In the genomic region with DNA sequence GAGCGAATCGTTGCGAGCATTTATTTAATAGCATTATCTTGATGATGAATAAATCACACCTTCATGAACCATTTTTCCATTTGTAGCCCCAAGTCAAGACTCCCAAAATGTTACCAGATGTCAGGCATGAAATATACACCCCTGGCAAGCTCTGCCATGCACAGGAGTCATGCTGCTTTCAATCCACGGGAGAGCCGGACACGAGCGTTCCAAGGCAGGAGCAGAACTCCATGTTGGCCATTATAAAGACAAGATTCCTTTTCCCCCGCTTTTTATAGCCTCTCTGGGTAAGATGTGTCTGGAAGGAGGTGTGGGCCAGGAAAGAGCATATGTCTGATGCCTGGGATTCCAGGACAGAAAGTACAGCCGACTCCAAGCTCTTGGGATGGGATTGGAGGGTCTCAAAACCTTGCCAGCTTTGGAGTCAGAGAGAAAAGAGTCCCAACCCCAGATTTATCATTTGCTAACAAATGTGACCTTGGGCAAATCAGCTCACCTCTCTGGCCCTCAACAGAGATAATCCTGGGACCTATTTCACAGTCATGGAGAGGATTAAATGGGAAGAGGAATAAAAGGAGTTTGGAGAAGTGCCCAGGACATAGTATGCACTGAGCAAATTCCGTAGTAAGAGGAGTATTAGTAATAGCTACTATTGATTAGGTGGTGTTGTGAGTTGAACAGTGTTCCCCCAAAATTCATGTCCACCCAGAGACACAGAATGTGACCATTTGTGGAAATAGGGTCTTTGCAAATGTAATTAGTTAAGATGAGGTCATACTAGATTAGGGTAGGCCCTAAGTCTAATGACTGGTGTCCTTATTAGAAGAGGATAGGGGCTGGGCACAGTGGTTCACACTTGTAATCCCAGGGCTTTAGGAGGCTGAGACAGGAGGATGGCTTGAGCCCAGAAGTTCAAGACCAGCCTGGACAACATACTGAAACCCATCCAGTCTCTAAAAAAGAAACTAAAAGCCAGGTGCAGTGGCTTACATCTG, we compare ENCODE assay signal across 1 cellular context.
TF ChIP-seq lines count a peak whose summit lies in the region.

No MANE protein-coding gene starts in this region.

TF ChIP-seq in K562, 482 proteins besides CTCF, POLR2A, EP300 and RAD21 (continues in another document):
- TF ChIP-seq HSF4 (CRISPR knock-in tag; IDR thresholded peaks at IDR 0.05; ENCODE audit: borderline replicate concordance) (no peak), ZKSCAN8 (CRISPR knock-in tag; IDR thresholded peaks at IDR 0.05) (no peak), RBBP5 (IDR thresholded peaks at IDR 0.05; ENCODE audit: borderline replicate concordance, insufficient read depth, low read length, poor library complexity, severe bottlenecking) (no peak), ZNF134 (CRISPR knock-in tag; conservative IDR thresholded peaks at IDR 0.05) (no peak), RFX5 (IDR thresholded peaks at IDR 0.05; ENCODE audit: low read depth, low read length) (no peak), CBX5 (IDR thresholded peaks at IDR 0.05; ENCODE audit: borderline replicate concordance, low read depth) (no peak), L3MBTL2 (IDR thresholded peaks at IDR 0.05) (no peak; the same call in 1 of the 2 replicates), MYC (IDR thresholded peaks at IDR 0.05; ENCODE audit: low read depth, low read length) (no peak), MYC (CRISPR knock-in tag; IDR thresholded peaks at IDR 0.05; ENCODE audit: borderline replicate concordance, low read depth) (no peak), SMAD1 (IDR thresholded peaks at IDR 0.05; ENCODE audit: low read depth, low read length, partially characterized antibody) (no peak), KLF16 (IDR thresholded peaks at IDR 0.05) (no peak), SMAD4 (CRISPR knock-in tag; conservative IDR thresholded peaks at IDR 0.05) (0 out of 2 replicates have a peak, but pooled peaks have one; percentile 14), MCM2 (IDR thresholded peaks at IDR 0.05; ENCODE audit: low read depth) (no peak), ZNF707 (CRISPR knock-in tag; conservative IDR thresholded peaks at IDR 0.05) (no peak), ZC3H4 (CRISPR knock-in tag; IDR thresholded peaks at IDR 0.05; ENCODE audit: borderline replicate concordance) (no peak), TRIM28 (IDR thresholded peaks at IDR 0.05) (no peak), DDX20 (tag; IDR thresholded peaks at IDR 0.05; ENCODE audit: low read depth) (no peak), NRF1 (conservative IDR thresholded peaks at IDR 0.05 in 1 of 2, IDR thresholded peaks at IDR 0.05 in 1 of 2) (no peak), HMG20B (CRISPR knock-in tag; IDR thresholded peaks at IDR 0.05) (no peak)
- TF ChIP-seq, protein P1, sequence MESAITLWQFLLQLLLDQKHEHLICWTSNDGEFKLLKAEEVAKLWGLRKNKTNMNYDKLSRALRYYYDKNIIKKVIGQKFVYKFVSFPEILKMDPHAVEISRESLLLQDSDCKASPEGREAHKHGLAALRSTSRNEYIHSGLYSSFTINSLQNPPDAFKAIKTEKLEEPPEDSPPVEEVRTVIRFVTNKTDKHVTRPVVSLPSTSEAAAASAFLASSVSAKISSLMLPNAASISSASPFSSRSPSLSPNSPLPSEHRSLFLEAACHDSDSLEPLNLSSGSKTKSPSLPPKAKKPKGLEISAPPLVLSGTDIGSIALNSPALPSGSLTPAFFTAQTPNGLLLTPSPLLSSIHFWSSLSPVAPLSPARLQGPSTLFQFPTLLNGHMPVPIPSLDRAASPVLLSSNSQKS (CRISPR knock-in tag; IDR thresholded peaks at IDR 0.05) = no peak
- TF ChIP-seq, protein P2, sequence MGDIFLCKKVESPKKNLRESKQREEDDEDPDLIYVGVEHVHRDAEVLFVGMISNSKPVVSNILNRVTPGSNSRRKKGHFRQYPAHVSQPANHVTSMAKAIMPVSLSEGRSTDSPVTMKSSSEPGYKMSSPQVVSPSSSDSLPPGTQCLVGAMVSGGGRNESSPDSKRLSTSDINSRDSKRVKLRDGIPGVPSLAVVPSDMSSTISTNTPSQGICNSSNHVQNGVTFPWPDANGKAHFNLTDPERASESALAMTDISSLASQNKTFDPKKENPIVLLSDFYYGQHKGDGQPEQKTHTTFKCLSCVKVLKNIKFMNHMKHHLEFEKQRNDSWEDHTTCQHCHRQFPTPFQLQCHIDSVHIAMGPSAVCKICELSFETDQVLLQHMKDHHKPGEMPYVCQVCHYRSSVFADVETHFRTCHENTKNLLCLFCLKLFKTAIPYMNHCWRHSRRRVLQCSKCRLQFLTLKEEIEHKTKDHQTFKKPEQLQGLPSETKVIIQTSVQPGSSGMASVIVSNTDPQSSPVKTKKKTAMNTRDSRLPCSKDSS (IDR thresholded peaks at IDR 0.05; ENCODE audit: low read depth, partially characterized antibody) = no peak
- TF ChIP-seq, protein P3, sequence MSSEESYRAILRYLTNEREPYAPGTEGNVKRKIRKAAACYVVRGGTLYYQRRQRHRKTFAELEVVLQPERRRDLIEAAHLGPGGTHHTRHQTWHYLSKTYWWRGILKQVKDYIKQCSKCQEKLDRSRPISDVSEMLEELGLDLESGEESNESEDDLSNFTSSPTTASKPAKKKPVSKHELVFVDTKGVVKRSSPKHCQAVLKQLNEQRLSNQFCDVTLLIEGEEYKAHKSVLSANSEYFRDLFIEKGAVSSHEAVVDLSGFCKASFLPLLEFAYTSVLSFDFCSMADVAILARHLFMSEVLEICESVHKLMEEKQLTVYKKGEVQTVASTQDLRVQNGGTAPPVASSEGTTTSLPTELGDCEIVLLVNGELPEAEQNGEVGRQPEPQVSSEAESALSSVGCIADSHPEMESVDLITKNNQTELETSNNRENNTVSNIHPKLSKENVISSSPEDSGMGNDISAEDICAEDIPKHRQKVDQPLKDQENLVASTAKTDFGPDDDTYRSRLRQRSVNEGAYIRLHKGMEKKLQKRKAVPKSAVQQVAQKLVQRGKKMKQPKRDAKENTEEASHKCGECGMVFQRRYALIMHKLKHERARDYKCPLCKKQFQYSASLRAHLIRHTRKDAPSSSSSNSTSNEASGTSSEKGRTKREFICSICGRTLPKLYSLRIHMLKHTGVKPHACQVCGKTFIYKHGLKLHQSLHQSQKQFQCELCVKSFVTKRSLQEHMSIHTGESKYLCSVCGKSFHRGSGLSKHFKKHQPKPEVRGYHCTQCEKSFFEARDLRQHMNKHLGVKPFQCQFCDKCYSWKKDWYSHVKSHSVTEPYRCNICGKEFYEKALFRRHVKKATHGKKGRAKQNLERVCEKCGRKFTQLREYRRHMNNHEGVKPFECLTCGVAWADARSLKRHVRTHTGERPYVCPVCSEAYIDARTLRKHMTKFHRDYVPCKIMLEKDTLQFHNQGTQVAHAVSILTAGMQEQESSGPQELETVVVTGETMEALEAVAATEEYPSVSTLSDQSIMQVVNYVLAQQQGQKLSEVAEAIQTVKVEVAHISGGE (CRISPR knock-in tag; IDR thresholded peaks at IDR 0.05) = peak in 1 of 3 experiments; percentile 61; a peak in 2 of 6 replicates
- TF ChIP-seq, protein P4, sequence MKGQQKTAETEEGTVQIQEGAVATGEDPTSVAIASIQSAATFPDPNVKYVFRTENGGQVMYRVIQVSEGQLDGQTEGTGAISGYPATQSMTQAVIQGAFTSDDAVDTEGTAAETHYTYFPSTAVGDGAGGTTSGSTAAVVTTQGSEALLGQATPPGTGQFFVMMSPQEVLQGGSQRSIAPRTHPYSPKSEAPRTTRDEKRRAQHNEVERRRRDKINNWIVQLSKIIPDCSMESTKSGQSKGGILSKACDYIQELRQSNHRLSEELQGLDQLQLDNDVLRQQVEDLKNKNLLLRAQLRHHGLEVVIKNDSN (CRISPR knock-in tag; IDR thresholded peaks at IDR 0.05) = 0 out of 2 replicates have a peak, but pooled peaks have one; percentile 0
- TF ChIP-seq, protein P5, sequence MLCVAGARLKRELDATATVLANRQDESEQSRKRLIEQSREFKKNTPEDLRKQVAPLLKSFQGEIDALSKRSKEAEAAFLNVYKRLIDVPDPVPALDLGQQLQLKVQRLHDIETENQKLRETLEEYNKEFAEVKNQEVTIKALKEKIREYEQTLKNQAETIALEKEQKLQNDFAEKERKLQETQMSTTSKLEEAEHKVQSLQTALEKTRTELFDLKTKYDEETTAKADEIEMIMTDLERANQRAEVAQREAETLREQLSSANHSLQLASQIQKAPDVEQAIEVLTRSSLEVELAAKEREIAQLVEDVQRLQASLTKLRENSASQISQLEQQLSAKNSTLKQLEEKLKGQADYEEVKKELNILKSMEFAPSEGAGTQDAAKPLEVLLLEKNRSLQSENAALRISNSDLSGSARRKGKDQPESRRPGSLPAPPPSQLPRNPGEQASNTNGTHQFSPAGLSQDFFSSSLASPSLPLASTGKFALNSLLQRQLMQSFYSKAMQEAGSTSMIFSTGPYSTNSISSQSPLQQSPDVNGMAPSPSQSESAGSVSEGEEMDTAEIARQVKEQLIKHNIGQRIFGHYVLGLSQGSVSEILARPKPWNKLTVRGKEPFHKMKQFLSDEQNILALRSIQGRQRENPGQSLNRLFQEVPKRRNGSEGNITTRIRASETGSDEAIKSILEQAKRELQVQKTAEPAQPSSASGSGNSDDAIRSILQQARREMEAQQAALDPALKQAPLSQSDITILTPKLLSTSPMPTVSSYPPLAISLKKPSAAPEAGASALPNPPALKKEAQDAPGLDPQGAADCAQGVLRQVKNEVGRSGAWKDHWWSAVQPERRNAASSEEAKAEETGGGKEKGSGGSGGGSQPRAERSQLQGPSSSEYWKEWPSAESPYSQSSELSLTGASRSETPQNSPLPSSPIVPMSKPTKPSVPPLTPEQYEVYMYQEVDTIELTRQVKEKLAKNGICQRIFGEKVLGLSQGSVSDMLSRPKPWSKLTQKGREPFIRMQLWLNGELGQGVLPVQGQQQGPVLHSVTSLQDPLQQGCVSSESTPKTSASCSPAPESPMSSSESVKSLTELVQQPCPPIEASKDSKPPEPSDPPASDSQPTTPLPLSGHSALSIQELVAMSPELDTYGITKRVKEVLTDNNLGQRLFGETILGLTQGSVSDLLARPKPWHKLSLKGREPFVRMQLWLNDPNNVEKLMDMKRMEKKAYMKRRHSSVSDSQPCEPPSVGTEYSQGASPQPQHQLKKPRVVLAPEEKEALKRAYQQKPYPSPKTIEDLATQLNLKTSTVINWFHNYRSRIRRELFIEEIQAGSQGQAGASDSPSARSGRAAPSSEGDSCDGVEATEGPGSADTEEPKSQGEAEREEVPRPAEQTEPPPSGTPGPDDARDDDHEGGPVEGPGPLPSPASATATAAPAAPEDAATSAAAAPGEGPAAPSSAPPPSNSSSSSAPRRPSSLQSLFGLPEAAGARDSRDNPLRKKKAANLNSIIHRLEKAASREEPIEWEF (CRISPR knock-in tag; IDR thresholded peaks at IDR 0.05) = peak; percentile 62; the same call in 1 of the 2 replicates
- TF ChIP-seq, protein P6, sequence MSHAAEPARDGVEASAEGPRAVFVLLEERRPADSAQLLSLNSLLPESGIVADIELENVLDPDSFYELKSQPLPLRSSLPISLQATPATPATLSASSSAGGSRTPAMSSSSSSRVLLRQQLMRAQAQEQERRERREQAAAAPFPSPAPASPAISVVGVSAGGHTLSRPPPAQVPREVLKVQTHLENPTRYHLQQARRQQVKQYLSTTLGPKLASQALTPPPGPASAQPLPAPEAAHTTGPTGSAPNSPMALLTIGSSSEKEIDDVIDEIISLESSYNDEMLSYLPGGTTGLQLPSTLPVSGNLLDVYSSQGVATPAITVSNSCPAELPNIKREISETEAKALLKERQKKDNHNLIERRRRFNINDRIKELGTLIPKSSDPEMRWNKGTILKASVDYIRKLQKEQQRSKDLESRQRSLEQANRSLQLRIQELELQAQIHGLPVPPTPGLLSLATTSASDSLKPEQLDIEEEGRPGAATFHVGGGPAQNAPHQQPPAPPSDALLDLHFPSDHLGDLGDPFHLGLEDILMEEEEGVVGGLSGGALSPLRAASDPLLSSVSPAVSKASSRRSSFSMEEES (CRISPR knock-in tag; IDR thresholded peaks at IDR 0.05) = no peak
- TF ChIP-seq, protein P7, sequence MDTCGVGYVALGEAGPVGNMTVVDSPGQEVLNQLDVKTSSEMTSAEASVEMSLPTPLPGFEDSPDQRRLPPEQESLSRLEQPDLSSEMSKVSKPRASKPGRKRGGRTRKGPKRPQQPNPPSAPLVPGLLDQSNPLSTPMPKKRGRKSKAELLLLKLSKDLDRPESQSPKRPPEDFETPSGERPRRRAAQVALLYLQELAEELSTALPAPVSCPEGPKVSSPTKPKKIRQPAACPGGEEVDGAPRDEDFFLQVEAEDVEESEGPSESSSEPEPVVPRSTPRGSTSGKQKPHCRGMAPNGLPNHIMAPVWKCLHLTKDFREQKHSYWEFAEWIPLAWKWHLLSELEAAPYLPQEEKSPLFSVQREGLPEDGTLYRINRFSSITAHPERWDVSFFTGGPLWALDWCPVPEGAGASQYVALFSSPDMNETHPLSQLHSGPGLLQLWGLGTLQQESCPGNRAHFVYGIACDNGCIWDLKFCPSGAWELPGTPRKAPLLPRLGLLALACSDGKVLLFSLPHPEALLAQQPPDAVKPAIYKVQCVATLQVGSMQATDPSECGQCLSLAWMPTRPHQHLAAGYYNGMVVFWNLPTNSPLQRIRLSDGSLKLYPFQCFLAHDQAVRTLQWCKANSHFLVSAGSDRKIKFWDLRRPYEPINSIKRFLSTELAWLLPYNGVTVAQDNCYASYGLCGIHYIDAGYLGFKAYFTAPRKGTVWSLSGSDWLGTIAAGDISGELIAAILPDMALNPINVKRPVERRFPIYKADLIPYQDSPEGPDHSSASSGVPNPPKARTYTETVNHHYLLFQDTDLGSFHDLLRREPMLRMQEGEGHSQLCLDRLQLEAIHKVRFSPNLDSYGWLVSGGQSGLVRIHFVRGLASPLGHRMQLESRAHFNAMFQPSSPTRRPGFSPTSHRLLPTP (IDR thresholded peaks at IDR 0.05; ENCODE audit: borderline replicate concordance, extremely low read depth, insufficient read length) = no peak
- TF ChIP-seq, protein P8, sequence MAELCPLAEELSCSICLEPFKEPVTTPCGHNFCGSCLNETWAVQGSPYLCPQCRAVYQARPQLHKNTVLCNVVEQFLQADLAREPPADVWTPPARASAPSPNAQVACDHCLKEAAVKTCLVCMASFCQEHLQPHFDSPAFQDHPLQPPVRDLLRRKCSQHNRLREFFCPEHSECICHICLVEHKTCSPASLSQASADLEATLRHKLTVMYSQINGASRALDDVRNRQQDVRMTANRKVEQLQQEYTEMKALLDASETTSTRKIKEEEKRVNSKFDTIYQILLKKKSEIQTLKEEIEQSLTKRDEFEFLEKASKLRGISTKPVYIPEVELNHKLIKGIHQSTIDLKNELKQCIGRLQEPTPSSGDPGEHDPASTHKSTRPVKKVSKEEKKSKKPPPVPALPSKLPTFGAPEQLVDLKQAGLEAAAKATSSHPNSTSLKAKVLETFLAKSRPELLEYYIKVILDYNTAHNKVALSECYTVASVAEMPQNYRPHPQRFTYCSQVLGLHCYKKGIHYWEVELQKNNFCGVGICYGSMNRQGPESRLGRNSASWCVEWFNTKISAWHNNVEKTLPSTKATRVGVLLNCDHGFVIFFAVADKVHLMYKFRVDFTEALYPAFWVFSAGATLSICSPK (IDR thresholded peaks at IDR 0.05; ENCODE audit: borderline replicate concordance) = no peak
- TF ChIP-seq, protein P9, sequence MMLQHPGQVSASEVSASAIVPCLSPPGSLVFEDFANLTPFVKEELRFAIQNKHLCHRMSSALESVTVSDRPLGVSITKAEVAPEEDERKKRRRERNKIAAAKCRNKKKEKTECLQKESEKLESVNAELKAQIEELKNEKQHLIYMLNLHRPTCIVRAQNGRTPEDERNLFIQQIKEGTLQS (IDR thresholded peaks at IDR 0.05) = 0 out of 2 replicates have a peak, but pooled peaks have one; percentile 15
- TF ChIP-seq, protein P9 (CRISPR knock-in tag; conservative IDR thresholded peaks at IDR 0.05) = no peak
